21 cellular contexts compared by ENCODE assay signal in genomic region chr5:38115318-38115827, GRCh38.
"Had no signal": no experiment of that assay in that cellular context is flagged by ENCODE, and none has a peak within 500 bp of the region (broad histone marks: within the 10 kb centered on the region; RNA-seq: fewer than 3 reads in every experiment).

No MANE protein-coding gene starts in this region.

- ATAC-seq: naive thymus-derived CD8-positive, alpha-beta T cell; right cardiac atrium; sciatic nerve; stimulated activated naive CD8-positive, alpha-beta T cell treated with anti-CD3 and anti-CD28 coated beads, Interleukin-15, Interleukin-2, amounts not matched to agents 100 U/mL and 50 U/mL, for 24 hours had no signal

- H3K4me1 ChIP-seq: stomach, testis, thyroid gland, transverse colon, upper lobe of left lung, vagina had no signal

- H3K27me3 ChIP-seq: stomach, testis, thyroid gland, transverse colon, upper lobe of left lung, vagina had no signal

- H3K27ac ChIP-seq: left ventricle myocardium inferior, skin epidermis, stomach, testis, thyroid gland, transverse colon, upper lobe of left lung, vagina had no signal

- H3K4me3 ChIP-seq: left ventricle myocardium inferior, lung, skin epidermis, stomach, testis, thyroid gland, transverse colon, upper lobe of left lung, vagina had no signal

- H3K9me3 ChIP-seq: left ventricle myocardium inferior, stomach, testis, thyroid gland, transverse colon, upper lobe of left lung, vagina had no signal

- DNase-seq: islet precursor cell; left ventricle myocardium inferior; naive thymus-derived CD8-positive, alpha-beta T cell; nucleus accumbens; retina; right cardiac atrium; stimulated activated CD4-positive, alpha-beta T cell treated with anti-CD3 and anti-CD28 coated beads, Interleukin-12 subunit alpha, Interleukin-12 subunit beta, amount 100 ng/mL, for 4 hours; stimulated activated CD4-positive, alpha-beta T cell treated with anti-CD3 and anti-CD28 coated beads, Interleukin-15, amount 100 ng/mL, for 24 hours; stimulated activated CD4-positive, alpha-beta T cell treated with anti-CD3 and anti-CD28 coated beads, Interleukin-2, amount 100 ng/mL, for 24 hours; stimulated activated CD4-positive, alpha-beta T cell treated with anti-CD3 and anti-CD28 coated beads, Interleukin-4, amount 100 ng/mL, for 1 hour; stimulated activated naive B cell treated with anti-CD40 and anti-IgM and Interleukin-4, amounts not matched to agents 10 μg/mL and 1 μg/mL and 100 μg/mL, for 72 hours; stimulated activated naive CD8-positive, alpha-beta T cell treated with anti-CD3 and anti-CD28 coated beads, Interleukin-15, Interleukin-2, amounts not matched to agents 100 U/mL and 50 U/mL, for 24 hours; stomach; testis; thyroid gland; transverse colon; upper lobe of left lung had no signal

- H3K36me3 ChIP-seq: left ventricle myocardium inferior, stomach, thyroid gland, transverse colon, upper lobe of left lung, vagina had no signal
